8 cellular contexts compared by ENCODE assay signal in genomic region chr9:120715331-120715924, GRCh38. TPM values are rescaled to one million over a fixed set of nuclear protein-coding genes. Genes with fewer than 3 reads are reported as not detected.
A peak's percentile ranks its signal among the peaks of the same experiment; 100 is the strongest.
DNase-seq lines count a peak whose midpoint lies in the region; ATAC-seq and TF ChIP-seq lines count a peak whose summit lies in the region.

No MANE protein-coding gene starts in this region.

- peak overlapping the region; percentile 88 for H3K4me2 ChIP-seq in OCI-LY7 (ENCODE audit: low read length)

- H3K9me3 ChIP-seq in OCI-LY7 (ENCODE audit: low read length) (no peaks in the 10 kb centered on the region), mononuclear cell (ENCODE audit: low read depth, low read length) (no peaks in the 10 kb centered on the region)

- no peak for ATAC-seq in effector memory CD8-positive, alpha-beta T cell (replicated peaks)
- ATAC-seq in HG02642 (IDR thresholded peaks at IDR 0.05; ENCODE audit: poor library complexity, unreplicated experiment) (no peak), HG02970 (IDR thresholded peaks at IDR 0.05; ENCODE audit: low FRiP score, unreplicated experiment) (no peak), HG03460 (IDR thresholded peaks at IDR 0.05; ENCODE audit: unreplicated experiment) (no peak)

- peaks cover 25% of the 10 kb centered on the region; the same call in 1 of the 2 replicates for H3K79me2 ChIP-seq in OCI-LY7 (ENCODE audit: insufficient read depth, low read depth, low read length)

- TF ChIP-seq CTCF in OCI-LY7 (conservative IDR thresholded peaks at IDR 0.05; ENCODE audit: low read length), result no peak

- intact Hi-C loops in OCI-LY7 (cut with micrococcal nuclease; ENCODE audit: unreplicated experiment), result loop anchor here (10.0 kb wide), 1 partner anchor 91 kb away; no protein-coding TSS in a partner anchor

- H3K27me3 Mint-ChIP-seq in effector memory CD8-positive, alpha-beta T cell, result no peaks in the 10 kb centered on the region

- in situ Hi-C loops in G401 (cut with HindIII; ENCODE audit: low sequenced_read_pairs), result no loop called here

- H3K27me3 ChIP-seq in mononuclear cell (ENCODE audit: insufficient read depth, low read length), result no peaks in the 10 kb centered on the region

- H3K4me1 ChIP-seq in OCI-LY7 (ENCODE audit: insufficient read depth, low read length, poor library complexity, severe bottlenecking) (peaks cover 38% of the 10 kb centered on the region), mononuclear cell (ENCODE audit: insufficient read depth, low read length) (peaks cover 43% of the 10 kb centered on the region)

- peak overlapping the region; percentile 79; the same call in 1 of the 2 replicates for H2AFZ ChIP-seq in OCI-LY7 (ENCODE audit: low read length)

- peak overlapping the region; percentile 97 to 99 for H3K4me3 Mint-ChIP-seq in effector memory CD8-positive, alpha-beta T cell

- no peaks in the 10 kb centered on the region for H3K36me3 ChIP-seq in OCI-LY7 (ENCODE audit: insufficient read depth, low read length)

- H3K36me3 Mint-ChIP-seq in effector memory CD8-positive, alpha-beta T cell (ENCODE audit: insufficient read depth), result peaks cover 7% of the 10 kb centered on the region

- POLR2A ChIA-PET in OCI-LY7 (lab: Charles Lee), result interaction anchor here (0.6 to 1.3 kb wide), 4 partner anchors 13 to 185 kb away, joined by 3 to 4 read pairs (median 3); no protein-coding TSS in a partner anchor

- H3K9me3 Mint-ChIP-seq in effector memory CD8-positive, alpha-beta T cell, result no peaks in the 10 kb centered on the region

- H3K4me3 ChIP-seq in OCI-LY7 (ENCODE audit: low read depth, low read length, poor library complexity, severe bottlenecking), result peak overlapping the region; percentile 86
- H3K4me3 ChIP-seq in mononuclear cell (ENCODE audit: low read length), result peak overlapping the region; percentile 84

- peaks cover 24 to 28% of the 10 kb centered on the region in 2 donors for H3K4me1 Mint-ChIP-seq in effector memory CD8-positive, alpha-beta T cell (ENCODE audit: low read depth in 2 of 2)

- H3K27ac Mint-ChIP-seq in effector memory CD8-positive, alpha-beta T cell, result no peak overlapping the region

- 0 out of 2 replicates have a peak, but pooled peaks cover 3% of the 10 kb centered on the region for H4K20me1 ChIP-seq in OCI-LY7 (ENCODE audit: insufficient read depth, low read length)

- no peaks in the 10 kb centered on the region for H3K9me2 ChIP-seq in OCI-LY7 (ENCODE audit: insufficient read depth, low read length)

- peak; percentile 54 for DNase-seq in G401 (ENCODE audit: low spot score)
- no peak for DNase-seq in OCI-LY7 (ENCODE audit: low spot score)
- DNase-seq in effector memory CD8-positive, alpha-beta T cell, result no peak
- no peak for DNase-seq in NOMO-1 (lab: John Stamatoyannopoulos, UW; ENCODE audit: unreplicated experiment in 2 of 2)

- H3K27ac ChIP-seq in OCI-LY7 (ENCODE audit: low read depth, low read length, poor library complexity, severe bottlenecking), result no peak overlapping the region

- CTCF ChIA-PET in OCI-LY7 (lab: Charles Lee; ENCODE audit: unreplicated experiment), result no interaction called here

- BruUV-seq in OCI-LY7 (replicated peaks; lab: Mats Ljungman, UMichigan), result no TSS peak

RNA-seq across cellular contexts. Expression of gene MEGF9, which starts 1.2 kb away (rescaled TPM):
- total RNA-seq in G401 (2014; rRNA removed; shearing (Covaris generic)), result 4.2 and 7.5 TPM in 2 replicates
- total RNA-seq in OCI-LY7 (2014; rRNA removed; shearing (Covaris generic)), result 4.8 and 5.1 TPM in 2 replicates
- total RNA-seq in OCI-LY7 (2022), result 10.2 and 10.6 TPM in 2 replicates
- total RNA-seq in mononuclear cell, result 13.4 TPM
